In genomic region chr2:239311132-239312040, GRCh38 we compare ENCODE assay signal across 12 cellular contexts.
DNase-seq lines count a peak whose midpoint lies in the region; ATAC-seq, FAIRE-seq and TF ChIP-seq lines count a peak whose summit lies in the region.
"Had no signal": no experiment of that assay in that cellular context is flagged by ENCODE, and none has a peak within 500 bp of the region (broad histone marks: within the 10 kb centered on the region; RNA-seq: fewer than 3 reads in every experiment).

No MANE protein-coding gene starts in this region.

- no TSS peak for BruUV-seq in Caco-2 (replicated peaks; lab: Mats Ljungman, UMichigan)

- DNase-seq in LHCN-M2 (ENCODE audit: low read depth) (peak; percentile 87), left lung (peak in 1 of 2 donors; percentile 78), Caco-2 (no peak), GM19239 (ENCODE audit: insufficient read length, low spot score) (no peak), WTC11 (ENCODE audit: low spot score) (no peak)
- DNase-seq: effector memory CD4-positive, alpha-beta T cell; GOT3; OCI-M1 had no signal

- H3K9me3 ChIP-seq in left lung (no peaks in the 10 kb centered on the region), stomach smooth muscle (ENCODE audit: control insufficient read depth in 2 of 2, low read length in 2 of 2) (no peaks in the 10 kb centered on the region), Caco-2 (no peaks in the 10 kb centered on the region)

- CTCF ChIA-PET in Caco-2 (lab: Charles Lee) (no interaction called here), WTC11 (lab: Charles Lee) (no interaction called here)

- peak overlapping the region; percentile 70 to 94 for H3K9ac ChIP-seq in stomach smooth muscle (ENCODE audit: low read length in 2 of 2)

- H3K36me3 ChIP-seq in left lung (no peaks in the 10 kb centered on the region), stomach smooth muscle (ENCODE audit: control insufficient read depth in 2 of 2, insufficient read depth in 2 of 2, low read length in 2 of 2) (no peaks in the 10 kb centered on the region), Caco-2 (ENCODE audit: control insufficient read depth, insufficient read depth, low read length) (no peaks in the 10 kb centered on the region)

- POLR2A ChIA-PET in Caco-2 (lab: Charles Lee) = no interaction called here
- POLR2A ChIA-PET in WTC11 (lab: Charles Lee) = no interaction called here

- H3K27ac ChIP-seq in left lung = no peak overlapping the region
- peak overlapping the region; percentile 98 for H3K27ac ChIP-seq in stomach smooth muscle (ENCODE audit: low read length)

- peaks cover 17 to 30% (median 27%) of the 10 kb centered on the region in 5 experiments for H3K9me3 Mint-ChIP-seq in brain
- no peaks in the 10 kb centered on the region for H3K9me3 Mint-ChIP-seq in Caco-2 (ENCODE audit: unreplicated experiment)
- H3K9me3 Mint-ChIP-seq in WTC11 = peaks cover 23% of the 10 kb centered on the region

- no peak overlapping the region for H3K4me3 ChIP-seq in left lung
- peak overlapping the region; percentile 26 to 62 for H3K4me3 ChIP-seq in stomach smooth muscle (ENCODE audit: low read length in 2 of 2)
- H3K4me3 ChIP-seq in Caco-2 (ENCODE audit: low read depth, low read length) = no peak overlapping the region

- H3K27ac Mint-ChIP-seq in brain (peak overlapping the region; percentile 45 to 87 (median 71)), Caco-2 (ENCODE audit: unreplicated experiment) (no peak overlapping the region), WTC11 (no peak overlapping the region; the same call in 1 of the 2 replicates)

- H3K4me3 Mint-ChIP-seq in brain = peak overlapping the region in 1 of 5 experiments; percentile 64
- H3K4me3 Mint-ChIP-seq in Caco-2 (ENCODE audit: unreplicated experiment) = no peak overlapping the region
- no peak overlapping the region for H3K4me3 Mint-ChIP-seq in WTC11

- intact Hi-C loops in left lung (cut with DNase I) (no loop called here), Caco-2 (cut with micrococcal nuclease; ENCODE audit: unreplicated experiment) (no loop called here)

- H3K27me3 Mint-ChIP-seq in brain = no peaks in the 10 kb centered on the region
- H3K27me3 Mint-ChIP-seq in Caco-2 (ENCODE audit: insufficient read depth, unreplicated experiment) = no peaks in the 10 kb centered on the region
- H3K27me3 Mint-ChIP-seq in WTC11 (ENCODE audit: low read depth) = no peaks in the 10 kb centered on the region

- H3K4me1 Mint-ChIP-seq in brain (peaks cover 59% of the 10 kb centered on the region), Caco-2 (ENCODE audit: low read depth, unreplicated experiment) (no peaks in the 10 kb centered on the region), WTC11 (peaks cover 13% of the 10 kb centered on the region)

- H3K36me3 Mint-ChIP-seq in brain = peaks cover 44% of the 10 kb centered on the region
- H3K36me3 Mint-ChIP-seq in Caco-2 (ENCODE audit: insufficient read depth, unreplicated experiment) = no peaks in the 10 kb centered on the region
- peaks cover 26% of the 10 kb centered on the region for H3K36me3 Mint-ChIP-seq in WTC11

- FAIRE-seq in GM19239 (lab: Jason Lieb, UNC) = no peak
- FAIRE-seq: HTR-8/SVneo had no signal

- H3K27me3 ChIP-seq in left lung (no peaks in the 10 kb centered on the region), stomach smooth muscle (ENCODE audit: control insufficient read depth in 1 of 2, insufficient read depth in 2 of 2, low read length in 2 of 2) (no peaks in the 10 kb centered on the region), Caco-2 (replicated peaks; ENCODE audit: control insufficient read depth, insufficient read depth, low read length) (no peaks in the 10 kb centered on the region)

- peak; percentile 87 for ATAC-seq in left lung
- no peak for ATAC-seq in WTC11
- ATAC-seq in HG03139 (IDR thresholded peaks at IDR 0.05; ENCODE audit: unreplicated experiment) = no peak

- TF ChIP-seq CTCF in brain (conservative IDR thresholded peaks at IDR 0.05) (no peak), left lung (IDR thresholded peaks at IDR 0.05) (no peak), Caco-2 (IDR thresholded peaks at IDR 0.05; ENCODE audit: insufficient read depth in 1 of 2, low read depth in 1 of 2, low read length in 1 of 2, severe bottlenecking in 1 of 2, unreplicated experiment in 1 of 2) (no peak), WTC11 (IDR thresholded peaks at IDR 0.05) (no peak)

- peaks cover 0 to 34% of the 10 kb centered on the region in 2 donors for H3K4me1 ChIP-seq in left lung
- peaks cover 77% of the 10 kb centered on the region for H3K4me1 ChIP-seq in stomach smooth muscle (ENCODE audit: control insufficient read depth, insufficient read depth, low read length)
- H3K4me1 ChIP-seq in Caco-2 = no peaks in the 10 kb centered on the region

TF ChIP-seq in WTC11, 78 proteins besides CTCF, POLR2A, EP300 and RAD21:
- TF ChIP-seq E2F1 (CRISPR knock-in tag; IDR thresholded peaks at IDR 0.05) = no peak
- TF ChIP-seq ZBTB21 (CRISPR knock-in tag; IDR thresholded peaks at IDR 0.05; ENCODE audit: borderline replicate concordance) = no peak
- TF ChIP-seq ERG (CRISPR knock-in tag; IDR thresholded peaks at IDR 0.05) = no peak
- no peak for TF ChIP-seq ZNF532 (CRISPR knock-in tag; IDR thresholded peaks at IDR 0.05; ENCODE audit: borderline replicate concordance)
- TF ChIP-seq ATF1 (CRISPR knock-in tag; IDR thresholded peaks at IDR 0.05) = no peak
- TF ChIP-seq ZNF423 (CRISPR knock-in tag; IDR thresholded peaks at IDR 0.05) = no peak
- no peak for TF ChIP-seq ETV6 (CRISPR knock-in tag; IDR thresholded peaks at IDR 0.05)
- no peak for TF ChIP-seq ZNF416 (CRISPR knock-in tag; IDR thresholded peaks at IDR 0.05)
- TF ChIP-seq, protein P1, sequence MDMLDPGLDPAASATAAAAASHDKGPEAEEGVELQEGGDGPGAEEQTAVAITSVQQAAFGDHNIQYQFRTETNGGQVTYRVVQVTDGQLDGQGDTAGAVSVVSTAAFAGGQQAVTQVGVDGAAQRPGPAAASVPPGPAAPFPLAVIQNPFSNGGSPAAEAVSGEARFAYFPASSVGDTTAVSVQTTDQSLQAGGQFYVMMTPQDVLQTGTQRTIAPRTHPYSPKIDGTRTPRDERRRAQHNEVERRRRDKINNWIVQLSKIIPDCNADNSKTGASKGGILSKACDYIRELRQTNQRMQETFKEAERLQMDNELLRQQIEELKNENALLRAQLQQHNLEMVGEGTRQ (CRISPR knock-in tag; IDR thresholded peaks at IDR 0.05) = no peak
- no peak for TF ChIP-seq OVOL2 (CRISPR knock-in tag; IDR thresholded peaks at IDR 0.05; ENCODE audit: borderline replicate concordance)
- TF ChIP-seq RELA (CRISPR knock-in tag; IDR thresholded peaks at IDR 0.05; ENCODE audit: borderline replicate concordance) = no peak

Comparison
In these comparisons a context has a peak if more than half of its experiments do, and no peak if none do; other contexts are left out.
1. H3K27ac Mint-ChIP-seq: peak in brain (5 of 5); none in Caco-2 (single experiment) and WTC11 (single experiment).
2. H3K4me3 ChIP-seq: peak in stomach smooth muscle (2 of 2); none in left lung (0 of 2) and Caco-2 (single experiment).